8 cellular contexts compared by ENCODE assay signal in the genomic region with DNA sequence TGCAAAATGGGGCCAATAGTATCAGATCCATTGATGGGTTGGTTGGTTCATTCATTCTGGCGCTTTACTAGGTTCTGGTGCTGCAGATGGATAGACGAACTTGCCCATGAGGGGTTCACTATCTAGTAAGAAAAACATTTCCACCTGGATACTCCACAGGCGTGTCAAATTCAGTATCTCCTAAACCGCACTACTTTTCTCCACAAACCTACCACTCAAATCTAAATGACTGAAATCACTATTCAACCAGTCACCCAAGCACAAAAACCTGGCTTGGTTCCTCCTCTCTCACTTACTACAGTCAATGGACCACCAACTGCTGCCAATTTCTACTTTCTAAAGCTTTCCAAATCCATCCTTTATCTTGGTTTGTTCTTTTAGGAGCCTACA. TPM values are rescaled to one million over a fixed set of nuclear protein-coding genes. Genes with fewer than 3 reads are reported as not detected.
DNase-seq lines count a peak whose midpoint lies in the region; ATAC-seq and TF ChIP-seq lines count a peak whose summit lies in the region.

No MANE protein-coding gene starts in this region.

- peaks cover 7% of the 10 kb centered on the region for H3K36me3 ChIP-seq in suprapubic skin

- peak; percentile 6 for ATAC-seq in CD4-positive, alpha-beta T cell (ENCODE audit: poor library complexity)
- peak; percentile 20 for ATAC-seq in HG02642 (IDR thresholded peaks at IDR 0.05; ENCODE audit: poor library complexity, unreplicated experiment)

- TF ChIP-seq CTCF in CD4-positive, alpha-beta T cell (IDR thresholded peaks at IDR 0.05): no peak
- no peak for TF ChIP-seq CTCF in suprapubic skin (IDR thresholded peaks at IDR 0.05)

- peak overlapping the region; percentile 81 for H3K4me3 ChIP-seq in iPS-18c (ENCODE audit: insufficient read depth, low read depth, low read length)
- H3K4me3 ChIP-seq in suprapubic skin: peak overlapping the region; percentile 62

- H3K9me3 Mint-ChIP-seq in CD4-positive, alpha-beta T cell: no peaks in the 10 kb centered on the region
- H3K9me3 Mint-ChIP-seq in activated CD4-positive, alpha-beta memory T cell treated with anti-CD3 and anti-CD28 coated beads, Interleukin-2, amount 10 ng/mL, durations not matched to agents 7 days and 5 days: no peaks in the 10 kb centered on the region

- H3K27ac Mint-ChIP-seq in CD4-positive, alpha-beta T cell: peak overlapping the region; percentile 72
- peak overlapping the region; percentile 68 for H3K27ac Mint-ChIP-seq in activated CD4-positive, alpha-beta memory T cell treated with anti-CD3 and anti-CD28 coated beads, Interleukin-2, amount 10 ng/mL, durations not matched to agents 7 days and 5 days

- POLR2A ChIA-PET in CD4-positive, alpha-beta T cell (lab: Charles Lee): interaction anchor here (1.4 to 2.9 kb wide), 3 partner anchors 8 to 537 kb away, joined by 6 to 28 read pairs (median 10); partner anchors contain the start of genes MRPS33 and SSBP1
- POLR2A ChIA-PET in activated CD4-positive, alpha-beta memory T cell treated with anti-CD3 and anti-CD28 coated beads, Interleukin-2, amount 10 ng/mL, durations not matched to agents 7 days and 5 days (lab: Charles Lee): interaction anchor here (0.8 to 3.4 kb wide), 11 partner anchors 8 to 628 kb away, joined by 3 to 30 read pairs (median 4); partner anchors contain the start of genes BRAF, MRPS33 and SSBP1

- WGBS in suprapubic skin: 16% methylated on average over 4 of the region's 4 CpGs

- intact Hi-C loops in CD4-positive, alpha-beta T cell (cut with DNase I, micrococcal nuclease): loop anchor here (1.0 to 10.0 kb wide), 4 partner anchors 187 to 1489 kb away; partner anchors contain the start of genes SSBP1 (in 2 of the 2), MRPS33 (in 1 of the 2) and PARP12 (in 1 of the 2)

- TF ChIP-seq EP300 in suprapubic skin (IDR thresholded peaks at IDR 0.05): no peak

- H3K27me3 Mint-ChIP-seq in CD4-positive, alpha-beta T cell: no peaks in the 10 kb centered on the region
- no peaks in the 10 kb centered on the region for H3K27me3 Mint-ChIP-seq in activated CD4-positive, alpha-beta memory T cell treated with anti-CD3 and anti-CD28 coated beads, Interleukin-2, amount 10 ng/mL, durations not matched to agents 7 days and 5 days

- H3K4me3 Mint-ChIP-seq in CD4-positive, alpha-beta T cell: peak overlapping the region; percentile 96
- peak overlapping the region; percentile 90 for H3K4me3 Mint-ChIP-seq in activated CD4-positive, alpha-beta memory T cell treated with anti-CD3 and anti-CD28 coated beads, Interleukin-2, amount 10 ng/mL, durations not matched to agents 7 days and 5 days

- peaks cover 33% of the 10 kb centered on the region for H3K4me1 Mint-ChIP-seq in CD4-positive, alpha-beta T cell (ENCODE audit: low read depth)
- peaks cover 38% of the 10 kb centered on the region for H3K4me1 Mint-ChIP-seq in activated CD4-positive, alpha-beta memory T cell treated with anti-CD3 and anti-CD28 coated beads, Interleukin-2, amount 10 ng/mL, durations not matched to agents 7 days and 5 days

- no peaks in the 10 kb centered on the region for H3K27me3 ChIP-seq in CD4-positive, alpha-beta T cell (ENCODE audit: control insufficient read depth, insufficient read depth, low read length)
- H3K27me3 ChIP-seq in suprapubic skin: no peaks in the 10 kb centered on the region

- peaks cover 36% of the 10 kb centered on the region for H3K36me3 Mint-ChIP-seq in CD4-positive, alpha-beta T cell (ENCODE audit: low read depth)
- peaks cover 36% of the 10 kb centered on the region for H3K36me3 Mint-ChIP-seq in activated CD4-positive, alpha-beta memory T cell treated with anti-CD3 and anti-CD28 coated beads, Interleukin-2, amount 10 ng/mL, durations not matched to agents 7 days and 5 days (ENCODE audit: low read depth)

- H3K9me3 ChIP-seq in CD4-positive, alpha-beta T cell (ENCODE audit: control insufficient read depth, low read length): no peaks in the 10 kb centered on the region
- H3K9me3 ChIP-seq in iPS-18c (ENCODE audit: control insufficient read depth, insufficient read depth, low read length) (no peaks in the 10 kb centered on the region), suprapubic skin (no peaks in the 10 kb centered on the region)

- H3K4me1 ChIP-seq in suprapubic skin: peaks cover 19% of the 10 kb centered on the region

- no peak overlapping the region for H3K27ac ChIP-seq in CD4-positive, alpha-beta T cell (ENCODE audit: low read depth, low read length)
- no peak overlapping the region for H3K27ac ChIP-seq in suprapubic skin

- TF ChIP-seq POLR2A in suprapubic skin (IDR thresholded peaks at IDR 0.05): no peak

- CTCF ChIA-PET in CD4-positive, alpha-beta T cell (lab: Charles Lee): no interaction called here
- CTCF ChIA-PET in activated CD4-positive, alpha-beta memory T cell treated with anti-CD3 and anti-CD28 coated beads, Interleukin-2, amount 10 ng/mL, durations not matched to agents 7 days and 5 days (lab: Charles Lee): interaction anchor here (1.8 to 4.4 kb wide), 2 partner anchors 149 to 186 kb away, joined by 4 to 30 read pairs; partner anchors contain the start of gene SSBP1

- no peak for DNase-seq in CD4-positive, alpha-beta T cell
- DNase-seq in activated CD4-positive, alpha-beta memory T cell treated with anti-CD3 and anti-CD28 coated beads, Interleukin-2, amount 10 ng/mL, durations not matched to agents 7 days and 5 days: no peak
- DNase-seq in suprapubic skin (ENCODE audit: low spot score in 2 of 2) (no peak), SIG-M5 (lab: John Stamatoyannopoulos, UW) (no peak), DMS153 treated with DMSO at 0.1 percent for 48 hours (lab: John Stamatoyannopoulos, UW; ENCODE audit: unreplicated experiment) (no peak), NCI-H345 (lab: John Stamatoyannopoulos, UW) (no peak)

RNA-seq across cellular contexts. Expression of gene AGK, which starts 0.6 kb away (rescaled TPM):
- total RNA-seq in CD4-positive, alpha-beta T cell: 10 to 100 TPM; 18.9 to 20.5 TPM
- 10 to 100 TPM; 46.9 to 50.4 TPM for total RNA-seq in activated CD4-positive, alpha-beta memory T cell treated with anti-CD3 and anti-CD28 coated beads, Interleukin-2, amount 10 ng/mL, durations not matched to agents 7 days and 5 days
- 10 to 100 TPM; 15.3 to 42.7 (median 19.4) TPM for total RNA-seq in suprapubic skin
